Comparison of ENCODE assay signal across 18 cellular contexts in the genomic region with DNA sequence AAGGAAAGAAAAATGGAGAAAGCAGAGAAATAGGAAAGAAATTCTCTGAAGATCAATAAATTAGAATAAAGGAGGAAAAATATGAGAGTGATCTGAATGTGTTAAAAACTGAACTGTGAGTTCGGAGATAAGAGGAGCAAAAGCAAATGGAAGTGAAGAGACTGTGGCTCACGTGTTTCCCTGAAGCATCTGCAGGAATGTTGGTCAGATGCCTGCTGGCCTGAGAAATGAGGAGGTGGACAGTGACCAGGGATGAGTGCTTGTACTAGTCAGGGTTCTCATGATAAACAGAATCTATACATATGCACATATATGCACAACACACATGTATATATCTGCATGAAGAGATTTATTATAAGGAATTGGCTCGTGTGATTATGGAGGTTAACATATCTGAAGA.
DNase-seq lines count a peak whose midpoint lies in the region; ATAC-seq and TF ChIP-seq lines count a peak whose summit lies in the region.
"Had no signal": no experiment of that assay in that cellular context is flagged by ENCODE, and none has a peak within 500 bp of the region (broad histone marks: within the 10 kb centered on the region; RNA-seq: fewer than 3 reads in every experiment).

No MANE protein-coding gene starts in this region.

- H3K27ac Mint-ChIP-seq in CD8-positive, alpha-beta T cell: peak overlapping the region; percentile 46
- peak overlapping the region; percentile 8; the same call in 1 of the 2 replicates for H3K27ac Mint-ChIP-seq in WTC11

- intact Hi-C loops in CD8-positive, alpha-beta T cell (cut with DNase I, micrococcal nuclease): loop anchor here in 1 of 2 experiments (2.0 to 10.0 kb wide), 5 partner anchors 13 to 163 kb away; no protein-coding TSS in a partner anchor
- intact Hi-C loops in mucosa of descending colon (cut with DNase I, micrococcal nuclease): no loop called here

- no peak for ATAC-seq in CD8-positive, alpha-beta T cell
- ATAC-seq in WTC11 (no peak), mucosa of descending colon (no peak)

- no peaks in the 10 kb centered on the region for H3K9me3 ChIP-seq in CD8-positive, alpha-beta T cell (ENCODE audit: low read length)
- no peaks in the 10 kb centered on the region for H3K9me3 ChIP-seq in mucosa of descending colon
- H3K9me3 ChIP-seq: ascending aorta, Peyer's patch had no signal

- H3K36me3 Mint-ChIP-seq in CD8-positive, alpha-beta T cell: no peaks in the 10 kb centered on the region
- peaks cover 5% of the 10 kb centered on the region for H3K36me3 Mint-ChIP-seq in WTC11

- no peak overlapping the region for H3K4me3 Mint-ChIP-seq in CD8-positive, alpha-beta T cell
- H3K4me3 Mint-ChIP-seq in WTC11: no peak overlapping the region
- H3K4me3 Mint-ChIP-seq: neural crest cell had no signal

- H3K27me3 Mint-ChIP-seq in CD8-positive, alpha-beta T cell (ENCODE audit: low read depth): no peaks in the 10 kb centered on the region
- no peaks in the 10 kb centered on the region for H3K27me3 Mint-ChIP-seq in WTC11 (ENCODE audit: low read depth)

- H3K4me1 ChIP-seq in CD8-positive, alpha-beta T cell (ENCODE audit: insufficient read depth, low read length): peaks cover 34% of the 10 kb centered on the region
- H3K4me1 ChIP-seq in mucosa of descending colon (ENCODE audit: low read depth): no peaks in the 10 kb centered on the region
- H3K4me1 ChIP-seq: ascending aorta, Peyer's patch had no signal

- no peak overlapping the region for H3K4me3 ChIP-seq in AG04449 (ENCODE audit: low read depth, low read length)
- H3K4me3 ChIP-seq in CD8-positive, alpha-beta T cell (ENCODE audit: low read depth, low read length): no peak overlapping the region
- H3K4me3 ChIP-seq in mucosa of descending colon: no peak overlapping the region
- H3K4me3 ChIP-seq: ascending aorta, dorsolateral prefrontal cortex, lung, Peyer's patch had no signal

- CTCF ChIA-PET in AG04449 (lab: Yijun Ruan, JAX) (no interaction called here), WTC11 (lab: Charles Lee) (no interaction called here)
- CTCF ChIA-PET in CD8-positive, alpha-beta T cell (lab: Charles Lee): interaction anchor here (0.6 to 1.0 kb wide), 2 partner anchors 92 to 111 kb away, joined by 3 to 4 read pairs; no protein-coding TSS in a partner anchor

- H3K4me1 Mint-ChIP-seq in CD8-positive, alpha-beta T cell (ENCODE audit: low read depth): peaks cover 54% of the 10 kb centered on the region
- H3K4me1 Mint-ChIP-seq in WTC11: peaks cover 15% of the 10 kb centered on the region

- no peak overlapping the region for H3K27ac ChIP-seq in CD8-positive, alpha-beta T cell (ENCODE audit: low read depth, low read length)
- H3K27ac ChIP-seq: ascending aorta, Peyer's patch had no signal

- TF ChIP-seq CTCF in AG04449 (IDR thresholded peaks at IDR 0.05; ENCODE audit: insufficient read depth, low read length, missing control alignments) (no peak), WTC11 (IDR thresholded peaks at IDR 0.05) (no peak), mucosa of descending colon (IDR thresholded peaks at IDR 0.05) (no peak)
- TF ChIP-seq CTCF in CD8-positive, alpha-beta T cell (IDR thresholded peaks at IDR 0.05): no peak

- DNase-seq in AG04449 (ENCODE audit: low read depth, low spot score) (peak; percentile 38), WTC11 (ENCODE audit: low spot score) (no peak), myocyte (ENCODE audit: low read depth) (peak; percentile 35), COLO829 (ENCODE audit: low spot score) (no peak), mucosa of descending colon (no peak), NCI-H446 treated with DMSO at 0.1 percent for 48 hours (lab: John Stamatoyannopoulos, UW) (no peak), SHP77 (lab: John Stamatoyannopoulos, UW) (no peak)
- DNase-seq in CD8-positive, alpha-beta T cell: no peak
- DNase-seq: AML-193; DMS 273 treated with DMSO at 0.1 percent for 48 hours; dorsolateral prefrontal cortex; NCI-H2107; NCI-H82; Peyer's patch; stimulated activated CD4-positive, alpha-beta T cell treated with anti-CD3 and anti-CD28 coated beads, Interleukin-1b, Interleukin-23, amount 100 ng/mL, for 48 hours had no signal

- no peaks in the 10 kb centered on the region for H3K9me3 Mint-ChIP-seq in CD8-positive, alpha-beta T cell
- peaks cover 5% of the 10 kb centered on the region for H3K9me3 Mint-ChIP-seq in WTC11

- no peaks in the 10 kb centered on the region for H3K27me3 ChIP-seq in CD8-positive, alpha-beta T cell (ENCODE audit: insufficient read depth, low read length)
- H3K27me3 ChIP-seq: ascending aorta, dorsolateral prefrontal cortex, Peyer's patch had no signal

- POLR2A ChIA-PET in AG04449 (lab: Yijun Ruan, JAX) (no interaction called here), WTC11 (lab: Charles Lee) (no interaction called here)
- POLR2A ChIA-PET in CD8-positive, alpha-beta T cell (lab: Charles Lee): interaction anchor here (0.6 to 2.1 kb wide), 2 partner anchors 111 to 785 kb away, joined by 3 to 11 read pairs; no protein-coding TSS in a partner anchor

- H3K36me3 ChIP-seq in CD8-positive, alpha-beta T cell (ENCODE audit: insufficient read depth, low read length): no peaks in the 10 kb centered on the region
- H3K36me3 ChIP-seq in mucosa of descending colon (ENCODE audit: low read depth): no peaks in the 10 kb centered on the region
- H3K36me3 ChIP-seq: ascending aorta, Peyer's patch had no signal

TF ChIP-seq in WTC11, 78 proteins besides CTCF, POLR2A, EP300 and RAD21:
- TF ChIP-seq, protein P1, sequence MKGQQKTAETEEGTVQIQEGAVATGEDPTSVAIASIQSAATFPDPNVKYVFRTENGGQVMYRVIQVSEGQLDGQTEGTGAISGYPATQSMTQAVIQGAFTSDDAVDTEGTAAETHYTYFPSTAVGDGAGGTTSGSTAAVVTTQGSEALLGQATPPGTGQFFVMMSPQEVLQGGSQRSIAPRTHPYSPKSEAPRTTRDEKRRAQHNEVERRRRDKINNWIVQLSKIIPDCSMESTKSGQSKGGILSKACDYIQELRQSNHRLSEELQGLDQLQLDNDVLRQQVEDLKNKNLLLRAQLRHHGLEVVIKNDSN (CRISPR knock-in tag; IDR thresholded peaks at IDR 0.05): no peak
- TF ChIP-seq ZNF671 (CRISPR knock-in tag; IDR thresholded peaks at IDR 0.05): no peak
- no peak for TF ChIP-seq GRHL2 (CRISPR knock-in tag; IDR thresholded peaks at IDR 0.05; ENCODE audit: insufficient replicate concordance, severe bottlenecking)
- TF ChIP-seq FOXP1 (CRISPR knock-in tag; IDR thresholded peaks at IDR 0.05; ENCODE audit: borderline replicate concordance): no peak
- TF ChIP-seq, protein P2, sequence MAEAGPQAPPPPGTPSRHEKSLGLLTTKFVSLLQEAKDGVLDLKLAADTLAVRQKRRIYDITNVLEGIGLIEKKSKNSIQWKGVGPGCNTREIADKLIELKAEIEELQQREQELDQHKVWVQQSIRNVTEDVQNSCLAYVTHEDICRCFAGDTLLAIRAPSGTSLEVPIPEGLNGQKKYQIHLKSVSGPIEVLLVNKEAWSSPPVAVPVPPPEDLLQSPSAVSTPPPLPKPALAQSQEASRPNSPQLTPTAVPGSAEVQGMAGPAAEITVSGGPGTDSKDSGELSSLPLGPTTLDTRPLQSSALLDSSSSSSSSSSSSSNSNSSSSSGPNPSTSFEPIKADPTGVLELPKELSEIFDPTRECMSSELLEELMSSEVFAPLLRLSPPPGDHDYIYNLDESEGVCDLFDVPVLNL (CRISPR knock-in tag; IDR thresholded peaks at IDR 0.05; ENCODE audit: borderline replicate concordance, low read depth): no peak
- no peak for TF ChIP-seq JUN (CRISPR knock-in tag; IDR thresholded peaks at IDR 0.05)
- no peak for TF ChIP-seq FOXK1 (CRISPR knock-in tag; IDR thresholded peaks at IDR 0.05)
- no peak for TF ChIP-seq TP53 (CRISPR knock-in tag; IDR thresholded peaks at IDR 0.05)
- TF ChIP-seq, protein P3, sequence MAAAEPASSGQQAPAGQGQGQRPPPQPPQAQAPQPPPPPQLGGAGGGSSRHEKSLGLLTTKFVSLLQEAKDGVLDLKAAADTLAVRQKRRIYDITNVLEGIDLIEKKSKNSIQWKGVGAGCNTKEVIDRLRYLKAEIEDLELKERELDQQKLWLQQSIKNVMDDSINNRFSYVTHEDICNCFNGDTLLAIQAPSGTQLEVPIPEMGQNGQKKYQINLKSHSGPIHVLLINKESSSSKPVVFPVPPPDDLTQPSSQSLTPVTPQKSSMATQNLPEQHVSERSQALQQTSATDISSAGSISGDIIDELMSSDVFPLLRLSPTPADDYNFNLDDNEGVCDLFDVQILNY (CRISPR knock-in tag; IDR thresholded peaks at IDR 0.05): no peak
TF ChIP-seq in WTC11: peak in this region for 0.

Comparison
In these comparisons a context has a peak if more than half of its experiments do, and no peak if none do; other contexts are left out.
1. DNase-seq: peak in AG04449 (single experiment) and myocyte (single experiment); none in CD8-positive, alpha-beta T cell (0 of 7), WTC11 (single experiment), COLO829 (single experiment), mucosa of descending colon (0 of 3), NCI-H446 treated with DMSO at 0.1 percent for 48 hours (single experiment) and SHP77 (0 of 2).